In genomic region chr16:38941-39892, GRCh38 we compare ENCODE assay signal across 8 cellular contexts. TPM values are rescaled to one million over a fixed set of nuclear protein-coding genes. Genes with fewer than 3 reads are reported as not detected.
DNase-seq lines count a peak whose midpoint lies in the region; ATAC-seq and TF ChIP-seq lines count a peak whose summit lies in the region.

No MANE protein-coding gene starts in this region.

- H3K4me2 ChIP-seq in OCI-LY1 (ENCODE audit: low read length), result peak overlapping the region; percentile 30; the same call in 1 of the 2 replicates

- peak overlapping the region; percentile 65 for H3K27ac Mint-ChIP-seq in activated naive CD4-positive, alpha-beta T cell treated with anti-CD3 and anti-CD28 coated beads, Interleukin-2, amount 50 U/mL, for 24 hours

- H3K27ac ChIP-seq in OCI-LY1 (ENCODE audit: low read depth, low read length, poor library complexity, severe bottlenecking) (peak overlapping the region; percentile 79), thyroid gland (no peak overlapping the region)

- 86 to 95% methylated on average over 9 to 12 of the region's 13 CpGs for WGBS in thyroid gland, 2 donors

- TF ChIP-seq CTCF in OCI-LY1 (IDR thresholded peaks at IDR 0.05; ENCODE audit: low read length) (no peak), thyroid gland (IDR thresholded peaks at IDR 0.05) (no peak), BE2C (IDR thresholded peaks at IDR 0.05; ENCODE audit: low read depth, low read length) (no peak)

- peaks cover 5% of the 10 kb centered on the region for H3K36me3 Mint-ChIP-seq in activated naive CD4-positive, alpha-beta T cell treated with anti-CD3 and anti-CD28 coated beads, Interleukin-2, amount 50 U/mL, for 24 hours

- no peak overlapping the region for H2AFZ ChIP-seq in OCI-LY1 (ENCODE audit: low read length)

- H3K9me2 ChIP-seq in OCI-LY1 (ENCODE audit: low read depth, low read length), result no peaks in the 10 kb centered on the region

- no peaks in the 10 kb centered on the region for H3K79me2 ChIP-seq in OCI-LY1 (ENCODE audit: insufficient read depth, low read length)

- H3K9me3 ChIP-seq in OCI-LY1 (ENCODE audit: low read length), result no peaks in the 10 kb centered on the region
- no peaks in the 10 kb centered on the region for H3K9me3 ChIP-seq in thyroid gland
- H3K9me3 ChIP-seq in BE2C, result no peaks in the 10 kb centered on the region

- H3K36me3 ChIP-seq in OCI-LY1 (ENCODE audit: insufficient read depth, low read length) (peaks cover 66% of the 10 kb centered on the region), thyroid gland (no peaks in the 10 kb centered on the region), BE2C (peaks cover 20% of the 10 kb centered on the region)

- H3K4me3 Mint-ChIP-seq in activated naive CD4-positive, alpha-beta T cell treated with anti-CD3 and anti-CD28 coated beads, Interleukin-2, amount 50 U/mL, for 24 hours, result no peak overlapping the region

- TF ChIP-seq POLR2A in thyroid gland (IDR thresholded peaks at IDR 0.05), result no peak

- H3F3A ChIP-seq in OCI-LY1 (ENCODE audit: insufficient read depth, low read length), result no peaks in the 10 kb centered on the region

- H3K27me3 Mint-ChIP-seq in activated naive CD4-positive, alpha-beta T cell treated with anti-CD3 and anti-CD28 coated beads, Interleukin-2, amount 50 U/mL, for 24 hours, result no peaks in the 10 kb centered on the region

- intact Hi-C loops in thyroid gland (cut with DNase I), result no loop called here

- H3K4me3 ChIP-seq in OCI-LY1 (ENCODE audit: low read depth, low read length, poor library complexity, severe bottlenecking), result no peak overlapping the region
- no peak overlapping the region for H3K4me3 ChIP-seq in thyroid gland (replicated peaks in 1 of 3)
- no peak overlapping the region for H3K4me3 ChIP-seq in BE2C (ENCODE audit: low read depth, low read length)

- no peaks in the 10 kb centered on the region for H3K9me3 Mint-ChIP-seq in activated naive CD4-positive, alpha-beta T cell treated with anti-CD3 and anti-CD28 coated beads, Interleukin-2, amount 50 U/mL, for 24 hours

- H4K20me1 ChIP-seq in OCI-LY1 (ENCODE audit: insufficient read depth, low read length), result no peaks in the 10 kb centered on the region

- H3K4me1 ChIP-seq in OCI-LY1 (ENCODE audit: insufficient read depth, low read length, severe bottlenecking) (peaks cover 30% of the 10 kb centered on the region), thyroid gland (no peaks in the 10 kb centered on the region), BE2C (peaks cover 6% of the 10 kb centered on the region; the same call in 1 of the 2 replicates)

- peak; percentile 41 for DNase-seq in stimulated activated CD4-positive, alpha-beta T cell treated with anti-CD3 and anti-CD28 coated beads, Interleukin-4, amount 100 ng/mL, for 24 hours
- DNase-seq in NCI-H526 treated with DMSO at 0.1 percent for 48 hours (lab: John Stamatoyannopoulos, UW) (no peak), thyroid gland (no peak), BE2C (no peak)

- ATAC-seq in GM18520 (IDR thresholded peaks at IDR 0.05; ENCODE audit: unreplicated experiment) (peak; percentile 53), HG02885 (IDR thresholded peaks at IDR 0.05; ENCODE audit: poor library complexity, unreplicated experiment) (peak; percentile 85)

- peak overlapping the region; percentile 31; the same call in 1 of the 2 replicates for H3K9ac ChIP-seq in OCI-LY1 (ENCODE audit: low read length)

- peaks cover 43% of the 10 kb centered on the region for H3K4me1 Mint-ChIP-seq in activated naive CD4-positive, alpha-beta T cell treated with anti-CD3 and anti-CD28 coated beads, Interleukin-2, amount 50 U/mL, for 24 hours

- H3K27me3 ChIP-seq in OCI-LY1 (ENCODE audit: insufficient read depth, low read length) (no peaks in the 10 kb centered on the region), thyroid gland (no peaks in the 10 kb centered on the region), BE2C (no peaks in the 10 kb centered on the region)

RNA-seq across cellular contexts. Expression of gene POLR3K, which starts 14.2 kb away (rescaled TPM):
- 1 to 10 TPM; 3.5 to 6.7 (median 4.6) TPM for total RNA-seq in thyroid gland
- polyA plus RNA-seq in BE2C (2012; ENCODE audit: insufficient read depth, insufficient read length, low read depth), result 55.3 TPM

RNA-seq across cellular contexts. Expression of gene SNRNP25, which starts 14.4 kb away (rescaled TPM):
- 10 to 100 TPM; 16.1 to 53.6 (median 34.8) TPM for total RNA-seq in thyroid gland
- 80.0 TPM for polyA plus RNA-seq in BE2C (2012; ENCODE audit: insufficient read depth, insufficient read length, low read depth)

RNA-seq across cellular contexts. Expression of gene RHBDF1, which starts 33.2 kb away (rescaled TPM):
- total RNA-seq in thyroid gland, result 10 to 100 TPM; 20.4 to 35.4 (median 28.4) TPM
- polyA plus RNA-seq in BE2C (2012; ENCODE audit: insufficient read depth, insufficient read length, low read depth), result 1.5 TPM

RNA-seq across cellular contexts. Expression of gene MPG, which starts 38.8 kb away (rescaled TPM):
- total RNA-seq in thyroid gland, result 100 to 1,000 TPM in 2 of 4 donors, 10 to 100 TPM in 2; 75.8 to 150 (median 104) TPM
- polyA plus RNA-seq in BE2C (2012; ENCODE audit: insufficient read depth, insufficient read length, low read depth), result 40.8 TPM
